8 cellular contexts compared by ENCODE assay signal in genomic region chr19:51927859-51928258, GRCh38. TPM values are rescaled to one million over a fixed set of nuclear protein-coding genes. Genes with fewer than 3 reads are reported as not detected.
A peak's percentile ranks its signal among the peaks of the same experiment; 100 is the strongest.
DNase-seq lines count a peak whose midpoint lies in the region; ATAC-seq, FAIRE-seq and TF ChIP-seq lines count a peak whose summit lies in the region.

No MANE protein-coding gene starts in this region.

- peaks cover under 1 to 7% of the 10 kb centered on the region in 2 experiments; a peak in 3 of 4 replicates for H3K36me3 ChIP-seq in GM12878 (ENCODE audit: control insufficient read depth in 2 of 2, insufficient read depth in 2 of 2, low read length in 1 of 2)

- DNase-seq in activated T-cell treated with anti-CD3 and anti-CD28 coated beads, Interleukin-2, amount 50 U/mL, for 72 hours: no peak
- DNase-seq in activated T-cell treated with anti-CD3 and anti-CD28 coated beads, Interleukin-2, amount 50 U/mL, for 1 hour: no peak
- DNase-seq in GM12878 (ENCODE audit: low read depth, low spot score) (no peak), memory B cell (ENCODE audit: low spot score in 2 of 2) (no peak), type B pancreatic cell (ENCODE audit: extremely low spot score, unreplicated experiment) (no peak), frontal cortex (ENCODE audit: low spot score in 2 of 2) (no peak)

- H3K4me1 Mint-ChIP-seq in activated T-cell treated with anti-CD3 and anti-CD28 coated beads, Interleukin-2, amount 50 U/mL, for 72 hours (ENCODE audit: low read depth): peaks cover 23% of the 10 kb centered on the region
- H3K4me1 Mint-ChIP-seq in memory B cell (peaks cover 19% of the 10 kb centered on the region), type B pancreatic cell (ENCODE audit: unreplicated experiment) (peaks cover 8% of the 10 kb centered on the region)

- peaks cover 12% of the 10 kb centered on the region; the same call in 2 of the 3 replicates for H3K9me3 ChIP-seq in GM12878 (replicated peaks; ENCODE audit: control insufficient read depth, insufficient read depth, low read length)

- no peaks in the 10 kb centered on the region for H3K27me3 ChIP-seq in GM12878 (replicated peaks in 1 of 2; ENCODE audit: control insufficient read depth in 2 of 2, insufficient read depth in 2 of 2, low read length in 1 of 2)

- no TSS peak for BruUV-seq in GM12878 (replicated peaks; lab: Mats Ljungman, UMichigan)

- no peaks in the 10 kb centered on the region for H3K27me3 Mint-ChIP-seq in activated T-cell treated with anti-CD3 and anti-CD28 coated beads, Interleukin-2, amount 50 U/mL, for 72 hours (ENCODE audit: low read depth)
- H3K27me3 Mint-ChIP-seq in memory B cell (no peaks in the 10 kb centered on the region), type B pancreatic cell (no peaks in the 10 kb centered on the region)

- H3K4me3 Mint-ChIP-seq in activated T-cell treated with anti-CD3 and anti-CD28 coated beads, Interleukin-2, amount 50 U/mL, for 72 hours: peak overlapping the region; percentile 84 to 98
- H3K4me3 Mint-ChIP-seq in memory B cell (peak overlapping the region; percentile 100), type B pancreatic cell (peak overlapping the region; percentile 98)

- no peak for TF ChIP-seq POLR2A in GM12878 (IDR thresholded peaks at IDR 0.05; ENCODE audit: low read depth, low read length)

- CTCF ChIA-PET in GM12878 (lab: Yijun Ruan, JAX): no interaction called here

- peak overlapping the region; percentile 87 for H3K9ac ChIP-seq in GM12878 (ENCODE audit: control insufficient read depth, insufficient read depth, low read length)

- TF ChIP-seq CTCF in GM12878 (IDR thresholded peaks at IDR 0.05 in 2 of 3, conservative IDR thresholded peaks at IDR 0.05 in 1 of 3; ENCODE audit: control insufficient read depth in 2 of 3, extremely low read depth in 1 of 3, insufficient read depth in 1 of 3, low read depth in 3 of 3, low read length in 3 of 3) (no peak), type B pancreatic cell (conservative IDR thresholded peaks at IDR 0.05) (no peak)

- peaks cover 46 to 70% of the 10 kb centered on the region in 2 donors for H3K36me3 Mint-ChIP-seq in activated T-cell treated with anti-CD3 and anti-CD28 coated beads, Interleukin-2, amount 50 U/mL, for 72 hours (ENCODE audit: insufficient read depth in 2 of 2)
- H3K36me3 Mint-ChIP-seq in memory B cell (peaks cover 47% of the 10 kb centered on the region), type B pancreatic cell (peaks cover 26% of the 10 kb centered on the region)

- peak overlapping the region; percentile 70; the same call in 1 of the 2 replicates for H3K27ac ChIP-seq in GM12878 (ENCODE audit: control insufficient read depth, insufficient read depth)

- WGBS in GM12878 (ENCODE audit: insufficient coverage, insufficient replicate concordance, low lambda C conversion rate, missing lambda C conversion rate): 35% methylated on average over 13 of the region's 13 CpGs

- TF ChIP-seq EP300 in GM12878 (IDR thresholded peaks at IDR 0.05; ENCODE audit: borderline replicate concordance in 1 of 2, control insufficient read depth in 1 of 2, low read depth in 2 of 2, low read length in 2 of 2): no peak

- POLR2A ChIA-PET in GM12878 (lab: Charles Lee): no interaction called here

- no peak for TF ChIP-seq RAD21 in GM12878 (IDR thresholded peaks at IDR 0.05; ENCODE audit: insufficient read depth, low read depth, low read length)

- H4K20me1 ChIP-seq in GM12878 (ENCODE audit: control insufficient read depth, insufficient read depth): no peaks in the 10 kb centered on the region

- peaks cover 6% of the 10 kb centered on the region for H3K79me2 ChIP-seq in GM12878 (ENCODE audit: control insufficient read depth, insufficient read depth, low read length)

- H3K4me3 ChIP-seq in GM12878: peak overlapping the region; percentile 77

- FAIRE-seq in GM12878 (lab: Jason Lieb, UNC) (no peak), frontal cortex (lab: Jason Lieb, UNC) (no peak)

- SMC1A ChIA-PET in GM12878 (lab: Charles Lee; ENCODE audit: uncharacterized antibody, unreplicated experiment): no interaction called here

- intact Hi-C loops in GM12878 (cut with micrococcal nuclease; ENCODE audit: unreplicated experiment): loop anchor here (2.0 to 10.0 kb wide), 3 partner anchors 59 to 309 kb away; partner anchors contain the start of genes ZNF350 and ZNF432

- peaks cover 27 to 32% of the 10 kb centered on the region in 2 donors for H3K9me3 Mint-ChIP-seq in activated T-cell treated with anti-CD3 and anti-CD28 coated beads, Interleukin-2, amount 50 U/mL, for 72 hours
- peaks cover 25% of the 10 kb centered on the region for H3K9me3 Mint-ChIP-seq in memory B cell
- H3K9me3 Mint-ChIP-seq in type B pancreatic cell: peaks cover 18% of the 10 kb centered on the region

- peak overlapping the region; percentile 100 for H2AFZ ChIP-seq in GM12878 (ENCODE audit: control insufficient read depth, low read depth, low read length)

- H3K4me1 ChIP-seq in GM12878 (ENCODE audit: control insufficient read depth, insufficient read depth, low read length): 0 out of 2 replicates have a peak, but pooled peaks cover 2% of the 10 kb centered on the region

- no peak for ATAC-seq in activated T-cell treated with anti-CD3 and anti-CD28 coated beads, Interleukin-2, amount 50 U/mL, for 72 hours (replicated peaks in 1 of 2)
- ATAC-seq in GM12878: no peak
- ATAC-seq in memory B cell (ENCODE audit: low read depth): no peak
- no peak for ATAC-seq in HG03045 (IDR thresholded peaks at IDR 0.05; ENCODE audit: unreplicated experiment)
- no peak for ATAC-seq in GM21576 (IDR thresholded peaks at IDR 0.05; ENCODE audit: unreplicated experiment)

- H3K4me2 ChIP-seq in GM12878 (ENCODE audit: control insufficient read depth, insufficient read depth): peak overlapping the region; percentile 28

- RAD21 ChIA-PET in GM12878 (lab: Charles Lee; ENCODE audit: unreplicated experiment): no interaction called here

- peak overlapping the region; percentile 10 for H3K27ac Mint-ChIP-seq in activated T-cell treated with anti-CD3 and anti-CD28 coated beads, Interleukin-2, amount 50 U/mL, for 72 hours
- H3K27ac Mint-ChIP-seq in memory B cell (peak overlapping the region; percentile 96), type B pancreatic cell (peak overlapping the region; percentile 98)

- in situ Hi-C loops in GM12878 (cut with MboI): no loop called here

RNA-seq across cellular contexts. Expression of gene ZNF613, which starts 0.6 kb away (rescaled TPM):
- total RNA-seq in activated T-cell treated with anti-CD3 and anti-CD28 coated beads, Interleukin-2, amount 50 U/mL, for 72 hours: 1 to 10 TPM; 4.2 to 4.3 TPM
- total RNA-seq in GM12878 (2013; cell fraction: nucleolus; rRNA removed): 12.4 and 15.0 TPM in 2 replicates
- total RNA-seq in GM12878 (2014; rRNA removed) (4.4 and 4.9 TPM in 2 replicates), GM12878 (2014; rRNA removed; fragmentation: Illumina TruSeq; extraction: Trizol) (6.9 and 7.8 TPM in 2 replicates), GM12878 (2021) (4.7 and 5.4 TPM in 2 replicates), type B pancreatic cell (ENCODE audit: low replicate concordance) (8.9 and 9.3 TPM in 2 replicates), frontal cortex (10.6 TPM)
- polyA plus RNA-seq in GM12878 (2011; ENCODE audit: low read depth): 2.1 TPM
- polyA plus RNA-seq in GM12878 (2011; rRNA removed) (3.9 and 7.0 TPM in 2 replicates), GM12878 (2014; fragmentation: Illumina TruSeq; extraction: Trizol) (5.3 and 7.1 TPM in 2 replicates), GM12878 (2014; fragmentation: Nextera tagmentation; extraction: Ambion mirVana) (1 to 10 TPM; 3.3 to 5.1 TPM), GM12878 (2014; rRNA removed) (3.2 and 3.3 TPM in 2 replicates), GM12878 (2016; fragmentation: Nextera tagmentation; extraction: Ambion mirVana) (1 to 10 TPM; 5.8 to 7.1 TPM)
- polyA plus RNA-seq in GM12878 (2011; cell fraction: cytosol; rRNA removed): 2.5 and 4.1 TPM in 2 replicates
- polyA plus RNA-seq in GM12878 (2011; cell fraction: nucleus; rRNA removed): 2.4 and 3.8 TPM in 2 replicates
- 2.4 and 2.9 TPM in 2 replicates for polyA plus RNA-seq in GM12878 (2012)
- polyA minus RNA-seq in GM12878 (2011; rRNA and poly(A)+ RNA removed): 7.9 and 13.4 TPM in 2 replicates
- polyA minus RNA-seq in GM12878 (2011; cell fraction: cytosol; rRNA and poly(A)+ RNA removed): 2.3 and 3.0 TPM in 2 replicates
- polyA minus RNA-seq in GM12878 (2011; cell fraction: nucleus; rRNA and poly(A)+ RNA removed): 3.9 TPM in 2 replicates

RNA-seq across cellular contexts. Expression of gene ZNF649, which starts 23.0 kb away (rescaled TPM):
- total RNA-seq in activated T-cell treated with anti-CD3 and anti-CD28 coated beads, Interleukin-2, amount 50 U/mL, for 72 hours: 10 to 100 TPM; 11.0 to 17.8 TPM
- total RNA-seq in GM12878 (2013; cell fraction: nucleolus; rRNA removed): 100 and 104 TPM in 2 replicates
- total RNA-seq in GM12878 (2014; rRNA removed): 5.5 and 6.4 TPM in 2 replicates
- 9.7 TPM in 2 replicates for total RNA-seq in GM12878 (2014; rRNA removed; fragmentation: Illumina TruSeq; extraction: Trizol)
- 7.3 and 8.1 TPM in 2 replicates for total RNA-seq in GM12878 (2021)
- 3.0 TPM for polyA plus RNA-seq in GM12878 (2011; ENCODE audit: low read depth)
- polyA plus RNA-seq in GM12878 (2011; rRNA removed): 4.8 and 5.2 TPM in 2 replicates
- polyA plus RNA-seq in GM12878 (2011; cell fraction: cytosol; rRNA removed): 1.7 and 1.9 TPM in 2 replicates
- polyA plus RNA-seq in GM12878 (2011; cell fraction: nucleus; rRNA removed): 6.6 and 7.9 TPM in 2 replicates
- 2.5 and 3.0 TPM in 2 replicates for polyA plus RNA-seq in GM12878 (2012)
- 5.1 and 5.8 TPM in 2 replicates for polyA plus RNA-seq in GM12878 (2014; fragmentation: Illumina TruSeq; extraction: Trizol)
- under 1 TPM; 0.87 to 0.88 TPM for polyA plus RNA-seq in GM12878 (2014; fragmentation: Nextera tagmentation; extraction: Ambion mirVana)
- polyA plus RNA-seq in GM12878 (2014; rRNA removed): 3.4 TPM in 2 replicates
- polyA plus RNA-seq in GM12878 (2016; fragmentation: Nextera tagmentation; extraction: Ambion mirVana): 1 to 10 TPM; 4.3 to 4.7 TPM
- polyA minus RNA-seq in GM12878 (2011; rRNA and poly(A)+ RNA removed): 11.9 and 16.2 TPM in 2 replicates
- 2.1 and 4.4 TPM in 2 replicates for polyA minus RNA-seq in GM12878 (2011; cell fraction: cytosol; rRNA and poly(A)+ RNA removed)
- 16.8 and 22.4 TPM in 2 replicates for polyA minus RNA-seq in GM12878 (2011; cell fraction: nucleus; rRNA and poly(A)+ RNA removed)
- 23.6 and 28.8 TPM in 2 replicates for total RNA-seq in type B pancreatic cell (ENCODE audit: low replicate concordance)
- total RNA-seq in frontal cortex: 41.2 TPM

RNA-seq across cellular contexts. Expression of gene ZNF577, which starts 40.1 kb away (rescaled TPM):
- 10 to 100 TPM in 1 of 2 donors, 1 to 10 TPM in 1; 9.4 to 11.0 TPM for total RNA-seq in activated T-cell treated with anti-CD3 and anti-CD28 coated beads, Interleukin-2, amount 50 U/mL, for 72 hours
- 112 and 128 TPM in 2 replicates for total RNA-seq in GM12878 (2013; cell fraction: nucleolus; rRNA removed)
- 5.6 and 6.0 TPM in 2 replicates for total RNA-seq in GM12878 (2014; rRNA removed)
- total RNA-seq in GM12878 (2014; rRNA removed; fragmentation: Illumina TruSeq; extraction: Trizol): 5.9 and 6.7 TPM in 2 replicates
- total RNA-seq in GM12878 (2021): 4.3 and 6.1 TPM in 2 replicates
- 0.68 TPM for polyA plus RNA-seq in GM12878 (2011; ENCODE audit: low read depth)
- 5.6 and 8.4 TPM in 2 replicates for polyA plus RNA-seq in GM12878 (2011; rRNA removed)
- 1.9 and 3.1 TPM in 2 replicates for polyA plus RNA-seq in GM12878 (2011; cell fraction: cytosol; rRNA removed)
- polyA plus RNA-seq in GM12878 (2011; cell fraction: nucleus; rRNA removed): 14.3 and 15.2 TPM in 2 replicates
- polyA plus RNA-seq in GM12878 (2012): 1.4 and 1.8 TPM in 2 replicates
- polyA plus RNA-seq in GM12878 (2014; fragmentation: Illumina TruSeq; extraction: Trizol): 5.1 and 6.9 TPM in 2 replicates
- polyA plus RNA-seq in GM12878 (2014; fragmentation: Nextera tagmentation; extraction: Ambion mirVana): 1 to 10 TPM; 1.0 to 1.4 TPM
- 2.8 and 3.9 TPM in 2 replicates for polyA plus RNA-seq in GM12878 (2014; rRNA removed)
- 1 to 10 TPM; 2.9 TPM for polyA plus RNA-seq in GM12878 (2016; fragmentation: Nextera tagmentation; extraction: Ambion mirVana)
- 9.2 and 10.6 TPM in 2 replicates for polyA minus RNA-seq in GM12878 (2011; rRNA and poly(A)+ RNA removed)
- 0.83 and 1.5 TPM in 2 replicates for polyA minus RNA-seq in GM12878 (2011; cell fraction: cytosol; rRNA and poly(A)+ RNA removed)
- 12.6 and 19.0 TPM in 2 replicates for polyA minus RNA-seq in GM12878 (2011; cell fraction: nucleus; rRNA and poly(A)+ RNA removed)
- total RNA-seq in type B pancreatic cell (ENCODE audit: low replicate concordance): 14.7 and 21.3 TPM in 2 replicates
- total RNA-seq in frontal cortex: 64.8 TPM

RNA-seq across cellular contexts. Expression of gene ZNF350, which starts 58.8 kb away (rescaled TPM):
- 10 to 100 TPM; 10.9 to 15.6 TPM for total RNA-seq in activated T-cell treated with anti-CD3 and anti-CD28 coated beads, Interleukin-2, amount 50 U/mL, for 72 hours
- 25.8 and 30.2 TPM in 2 replicates for total RNA-seq in GM12878 (2013; cell fraction: nucleolus; rRNA removed)
- total RNA-seq in GM12878 (2014; rRNA removed): 6.4 and 6.6 TPM in 2 replicates
- 11.8 and 12.9 TPM in 2 replicates for total RNA-seq in GM12878 (2014; rRNA removed; fragmentation: Illumina TruSeq; extraction: Trizol)
- 7.6 and 8.7 TPM in 2 replicates for total RNA-seq in GM12878 (2021)
- polyA plus RNA-seq in GM12878 (2011; ENCODE audit: low read depth): 6.8 TPM
- 10.1 and 15.0 TPM in 2 replicates for polyA plus RNA-seq in GM12878 (2011; rRNA removed)
- polyA plus RNA-seq in GM12878 (2011; cell fraction: cytosol; rRNA removed): 4.2 and 6.1 TPM in 2 replicates
- polyA plus RNA-seq in GM12878 (2011; cell fraction: nucleus; rRNA removed): 5.4 and 5.6 TPM in 2 replicates
- 7.4 and 9.9 TPM in 2 replicates for polyA plus RNA-seq in GM12878 (2012)
- polyA plus RNA-seq in GM12878 (2014; fragmentation: Illumina TruSeq; extraction: Trizol): 10.6 and 10.7 TPM in 2 replicates
- polyA plus RNA-seq in GM12878 (2014; fragmentation: Nextera tagmentation; extraction: Ambion mirVana): 10 to 100 TPM in 1 of 2 experiments, 1 to 10 TPM in 1; 9.8 to 10.9 TPM
- 5.2 and 6.5 TPM in 2 replicates for polyA plus RNA-seq in GM12878 (2014; rRNA removed)
- polyA plus RNA-seq in GM12878 (2016; fragmentation: Nextera tagmentation; extraction: Ambion mirVana): 10 to 100 TPM in 1 of 2 experiments, 1 to 10 TPM in 1; 8.3 to 10.6 TPM
- 10.0 and 11.9 TPM in 2 replicates for polyA minus RNA-seq in GM12878 (2011; rRNA and poly(A)+ RNA removed)
- 2.0 and 5.4 TPM in 2 replicates for polyA minus RNA-seq in GM12878 (2011; cell fraction: cytosol; rRNA and poly(A)+ RNA removed)
- 5.6 and 8.9 TPM in 2 replicates for polyA minus RNA-seq in GM12878 (2011; cell fraction: nucleus; rRNA and poly(A)+ RNA removed)
- 10.4 and 14.2 TPM in 2 replicates for total RNA-seq in type B pancreatic cell (ENCODE audit: low replicate concordance)
- 20.8 TPM for total RNA-seq in frontal cortex

Comparison
In these comparisons a context has a peak if more than half of its experiments do, and no peak if none do; other contexts are left out.
1. H3K27ac Mint-ChIP-seq: peak in every context shown above with its lines; median percentile 98 in type B pancreatic cell; 96 in memory B cell; 10 in activated T-cell treated with anti-CD3 and anti-CD28 coated beads, Interleukin-2, amount 50 U/mL, for 72 hours.